ENCODE assay signal across 8 cellular contexts in genomic region chr12:98516184-98516873, GRCh38. TPM values are rescaled to one million over a fixed set of nuclear protein-coding genes. Genes with fewer than 3 reads are reported as not detected.
DNase-seq lines count a peak whose midpoint lies in the region; ATAC-seq and TF ChIP-seq lines count a peak whose summit lies in the region.

No MANE protein-coding gene starts in this region.

- DNase-seq in AG20443 (ENCODE audit: low spot score) (peak; percentile 76), NCI-H446 (lab: John Stamatoyannopoulos, UW) (peak; percentile 86 to 94), chondrocyte (ENCODE audit: low spot score) (no peak)
- DNase-seq in activated CD4-positive, CD25-positive, alpha-beta regulatory T cell treated with anti-CD3 and anti-CD28 coated beads, Interleukin-2, amount 50 U/mL, for 72 hours, result peak; percentile 80
- DNase-seq in stimulated activated CD4-positive, alpha-beta T cell treated with anti-CD3 and anti-CD28 coated beads, Interleukin-1b, Interleukin-23, amount 100 ng/mL, for 48 hours, result peak; percentile 92

- no peaks in the 10 kb centered on the region for H3K27me3 ChIP-seq in layer of hippocampus (ENCODE audit: control insufficient read depth, insufficient read depth, low read length)

- H3K9me3 Mint-ChIP-seq in chondrocyte (ENCODE audit: low read depth), result no peaks in the 10 kb centered on the region

- TF ChIP-seq CTCF in chondrocyte (IDR thresholded peaks at IDR 0.05), result peak; percentile 86

- peak overlapping the region; percentile 97 for H3K27ac Mint-ChIP-seq in chondrocyte (ENCODE audit: unreplicated experiment)

- H3K36me3 Mint-ChIP-seq in chondrocyte (ENCODE audit: low read depth), result no peaks in the 10 kb centered on the region

- no peaks in the 10 kb centered on the region for H3K27me3 Mint-ChIP-seq in chondrocyte (ENCODE audit: low read depth)

- ATAC-seq in GM19025 (IDR thresholded peaks at IDR 0.05; ENCODE audit: low read depth, unreplicated experiment), result peak; percentile 45
- peak; percentile 67 for ATAC-seq in HG03354 (IDR thresholded peaks at IDR 0.05; ENCODE audit: poor library complexity, severe bottlenecking, unreplicated experiment)

- H3K4me1 Mint-ChIP-seq in chondrocyte (ENCODE audit: low read depth), result peaks cover 44% of the 10 kb centered on the region

- peak overlapping the region; percentile 98 for H3K4me3 Mint-ChIP-seq in chondrocyte (ENCODE audit: unreplicated experiment)

- H3K27ac ChIP-seq in layer of hippocampus (ENCODE audit: low read depth, low read length), result peak overlapping the region; percentile 94

RNA-seq across cellular contexts. Expression of gene TMPO, which starts 0.9 kb away (rescaled TPM):
- 34.3 to 43.1 TPM (median 38.7 TPM) in 3 replicates for total RNA-seq in chondrocyte
